Comparison of ENCODE assay signal across 15 cellular contexts in the genomic region with DNA sequence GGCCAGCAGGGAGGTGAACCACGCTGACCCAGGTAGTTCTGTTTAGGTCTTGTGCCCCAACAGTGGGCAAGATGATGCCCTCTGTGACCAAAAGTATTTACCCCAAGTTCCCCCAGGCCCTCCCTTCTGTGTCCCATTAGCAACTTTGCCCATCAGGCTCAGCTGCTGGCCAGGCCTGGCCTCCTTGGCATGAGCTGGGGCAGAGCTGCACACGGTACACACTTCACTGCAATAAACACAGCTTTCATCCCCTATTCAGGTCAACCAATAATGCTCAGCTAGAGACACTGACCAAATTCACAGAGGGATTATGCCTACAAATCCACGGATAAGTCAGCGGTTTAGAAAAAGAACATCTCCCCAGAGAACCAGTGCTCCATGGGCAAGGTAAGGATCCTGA.
DNase-seq lines count a peak whose midpoint lies in the region; FAIRE-seq and TF ChIP-seq lines count a peak whose summit lies in the region.
"Had no signal": no experiment of that assay in that cellular context is flagged by ENCODE, and none has a peak within 500 bp of the region (broad histone marks: within the 10 kb centered on the region; RNA-seq: fewer than 3 reads in every experiment).

No MANE protein-coding gene starts in this region.

- intact Hi-C loops in dorsolateral prefrontal cortex (cut with DNase I): no loop called here

- no peak overlapping the region for H3K4me3 ChIP-seq in dorsolateral prefrontal cortex
- H3K4me3 ChIP-seq: left ventricle myocardium inferior had no signal

- no peaks in the 10 kb centered on the region for H3K9me3 Mint-ChIP-seq in neural crest cell

- no peak overlapping the region for H3K4me3 Mint-ChIP-seq in neural crest cell
- H3K4me3 Mint-ChIP-seq: naive thymus-derived CD4-positive, alpha-beta T cell had no signal

- H3K27me3 ChIP-seq in dorsolateral prefrontal cortex: no peaks in the 10 kb centered on the region

- TF ChIP-seq POLR2A in GM12891 (IDR thresholded peaks at IDR 0.05; ENCODE audit: low read depth, low read length) (no peak), H54 (IDR thresholded peaks at IDR 0.05; ENCODE audit: low read depth, low read length) (no peak)

- peaks cover 28% of the 10 kb centered on the region for H3K4me1 Mint-ChIP-seq in neural crest cell

- in situ Hi-C loops in Caki2 (cut with HindIII; ENCODE audit: low pct_unique_long_range_greater_than_20kb, low sequenced_read_pairs): no loop called here

- peaks cover 18% of the 10 kb centered on the region for H3K36me3 Mint-ChIP-seq in neural crest cell (ENCODE audit: low read depth)

- peak overlapping the region in 49 of 59 donors; percentile 0 to 93 (median 64) for H3K27ac ChIP-seq in dorsolateral prefrontal cortex
- H3K27ac ChIP-seq: left ventricle myocardium inferior had no signal

- TF ChIP-seq CTCF in dorsolateral prefrontal cortex (IDR thresholded peaks at IDR 0.05 in 54 of 56, conservative IDR thresholded peaks at IDR 0.05 in 2 of 56; ENCODE audit: low read depth in 1 of 56, partially characterized antibody in 56 of 56): no peak
- no peak for TF ChIP-seq CTCF in neural crest cell (conservative IDR thresholded peaks at IDR 0.05)

- peak overlapping the region; percentile 75 for H3K27ac Mint-ChIP-seq in neural crest cell (ENCODE audit: unreplicated experiment)

- H3K27me3 Mint-ChIP-seq in neural crest cell (ENCODE audit: low read depth): no peaks in the 10 kb centered on the region
- H3K27me3 Mint-ChIP-seq: naive thymus-derived CD4-positive, alpha-beta T cell had no signal

- FAIRE-seq in GM12891 (lab: Jason Lieb, UNC) (no peak), H54 (lab: Jason Lieb, UNC) (no peak)
- FAIRE-seq: G401.6 had no signal

- DNase-seq in Caki2 (ENCODE audit: low read depth) (peak; percentile 16), NCI-H82 (lab: John Stamatoyannopoulos, UW) (peak; percentile 39), dorsolateral prefrontal cortex (no peak), neural crest cell (ENCODE audit: low read depth, low spot score) (no peak), NCI-H69 (lab: John Stamatoyannopoulos, UW) (no peak), cortex of kidney (lab: John Stamatoyannopoulos, UW) (no peak), GM12891 (ENCODE audit: insufficient read length, low spot score) (no peak), H54 (ENCODE audit: insufficient read length, low spot score) (no peak)
- DNase-seq: activated naive CD4-positive, alpha-beta T cell; effector CD8-positive, alpha-beta T cell; NCI-H1436 treated with DMSO at 0.1 percent for 48 hours; NCI-H2227 treated with DMSO at 0.1 percent for 48 hours had no signal

TF ChIP-seq in GM12891, 5 proteins besides CTCF, POLR2A, EP300 and RAD21:
- TF ChIP-seq POLR2AphosphoS5 (IDR thresholded peaks at IDR 0.05; ENCODE audit: low read depth, low read length): no peak
- no peak for TF ChIP-seq POU2F2 (IDR thresholded peaks at IDR 0.05; ENCODE audit: low read depth, low read length)
- TF ChIP-seq PAX5 (IDR thresholded peaks at IDR 0.05; ENCODE audit: insufficient read depth, low read length, severe bottlenecking): no peak
- TF ChIP-seq TAF1 (IDR thresholded peaks at IDR 0.05; ENCODE audit: low read depth, low read length): no peak
- TF ChIP-seq SPI1 (IDR thresholded peaks at IDR 0.05; ENCODE audit: low read depth, low read length): no peak
TF ChIP-seq in GM12891: peak in this region for 0.

Comparison
In these comparisons a context has a peak if more than half of its experiments do, and no peak if none do; other contexts are left out.
1. DNase-seq: peak in Caki2 (single experiment) and NCI-H82 (single experiment); none in dorsolateral prefrontal cortex (0 of 10), neural crest cell (single experiment), NCI-H69 (single experiment), cortex of kidney (single experiment), GM12891 (single experiment) and H54 (single experiment).